In genomic region chr1:190658907-190659306, GRCh38 we compare ENCODE assay signal across 22 cellular contexts.
"Had no signal": no experiment of that assay in that cellular context is flagged by ENCODE, and none has a peak within 500 bp of the region (broad histone marks: within the 10 kb centered on the region; RNA-seq: fewer than 3 reads in every experiment).

No MANE protein-coding gene starts in this region.

- H3K36me3 Mint-ChIP-seq: stimulated activated naive B cell treated with anti-CD40 and anti-IgM and Interleukin-4, amounts not matched to agents 10 μg/mL and 1 μg/mL and 100 μg/mL, for 72 hours had no signal

- H3K36me3 ChIP-seq: brain microvascular endothelial cell, esophagus squamous epithelium, left lung, sigmoid colon, spleen, thoracic aorta, upper lobe of left lung had no signal

- DNase-seq: activated CD4-positive, alpha-beta T cell treated with anti-CD3 and anti-CD28 coated beads, Interleukin-2, amount 10 ng/mL, durations not matched to agents 24 days and 14 days; activated CD8-positive, alpha-beta T cell treated with anti-CD3 and anti-CD28 coated beads, Interleukin-2, amount 10 ng/mL, durations not matched to agents 7 days and 5 days; activated naive CD4-positive, alpha-beta T cell treated with anti-CD3 and anti-CD28 coated beads for 36 hours; activated naive CD8-positive, alpha-beta T cell treated with anti-CD3 and anti-CD28 coated beads, Interleukin-2, amount 50 U/mL, for 24 hours; activated T-cell treated with anti-CD3 and anti-CD28 coated beads, Interleukin-2, amount 50 U/mL, for 24 hours; anterior cingulate cortex; brain microvascular endothelial cell; esophagus squamous epithelium; hypothalamus; midbrain; nephron progenitor cell; nucleus accumbens; sigmoid colon; spleen; stimulated activated naive B cell treated with anti-CD40 and anti-IgM and Interleukin-4, amounts not matched to agents 10 μg/mL and 1 μg/mL and 100 μg/mL, for 72 hours; T-helper 2 cell; upper lobe of left lung had no signal

- H3K27me3 ChIP-seq: brain microvascular endothelial cell, esophagus squamous epithelium, left lung, sigmoid colon, spleen, upper lobe of left lung had no signal

- H3K4me3 ChIP-seq: coronary artery, esophagus squamous epithelium, left lung, sigmoid colon, spleen, thoracic aorta, upper lobe of left lung had no signal

- H3K27ac Mint-ChIP-seq: activated CD4-positive, alpha-beta T cell treated with anti-CD3 and anti-CD28 coated beads, Interleukin-2, amount 10 ng/mL, durations not matched to agents 24 days and 14 days; activated CD8-positive, alpha-beta T cell treated with anti-CD3 and anti-CD28 coated beads, Interleukin-2, amount 10 ng/mL, durations not matched to agents 7 days and 5 days; activated naive CD4-positive, alpha-beta T cell treated with anti-CD3 and anti-CD28 coated beads for 36 hours; activated naive CD8-positive, alpha-beta T cell treated with anti-CD3 and anti-CD28 coated beads, Interleukin-2, amount 50 U/mL, for 24 hours; activated T-cell treated with anti-CD3 and anti-CD28 coated beads, Interleukin-2, amount 50 U/mL, for 24 hours; activated T-helper 2 cell treated with anti-CD3 and anti-CD28 coated beads, Interferon-gamma antibody, Interleukin-2, Interleukin-4, amounts not matched to agents 10 μg/mL and 5 μg/mL and 100 μg/mL, durations not matched to agents 14 hours and 24 hours and 36 hours; nephron progenitor cell; stimulated activated naive B cell treated with anti-CD40 and anti-IgM and Interleukin-4, amounts not matched to agents 10 μg/mL and 1 μg/mL and 100 μg/mL, for 72 hours had no signal

- H3K4me3 Mint-ChIP-seq: activated CD4-positive, alpha-beta T cell treated with anti-CD3 and anti-CD28 coated beads, Interleukin-2, amount 10 ng/mL, durations not matched to agents 24 days and 14 days; activated CD8-positive, alpha-beta T cell treated with anti-CD3 and anti-CD28 coated beads, Interleukin-2, amount 10 ng/mL, durations not matched to agents 7 days and 5 days; activated naive CD4-positive, alpha-beta T cell treated with anti-CD3 and anti-CD28 coated beads for 36 hours; activated naive CD8-positive, alpha-beta T cell treated with anti-CD3 and anti-CD28 coated beads, Interleukin-2, amount 50 U/mL, for 24 hours; activated T-cell treated with anti-CD3 and anti-CD28 coated beads, Interleukin-2, amount 50 U/mL, for 24 hours; central memory CD8-positive, alpha-beta T cell; nephron progenitor cell; stimulated activated naive B cell treated with anti-CD40 and anti-IgM and Interleukin-4, amounts not matched to agents 10 μg/mL and 1 μg/mL and 100 μg/mL, for 72 hours had no signal

- H3K4me1 ChIP-seq: esophagus squamous epithelium, left lung, sigmoid colon, spleen, upper lobe of left lung had no signal

- H3K27me3 Mint-ChIP-seq: activated CD4-positive, alpha-beta T cell treated with anti-CD3 and anti-CD28 coated beads, Interleukin-2, amount 10 ng/mL, durations not matched to agents 24 days and 14 days; activated naive CD8-positive, alpha-beta T cell treated with anti-CD3 and anti-CD28 coated beads, Interleukin-2, amount 50 U/mL, for 24 hours; activated T-cell treated with anti-CD3 and anti-CD28 coated beads, Interleukin-2, amount 50 U/mL, for 24 hours; central memory CD8-positive, alpha-beta T cell; stimulated activated naive B cell treated with anti-CD40 and anti-IgM and Interleukin-4, amounts not matched to agents 10 μg/mL and 1 μg/mL and 100 μg/mL, for 72 hours had no signal

- H3K9me3 ChIP-seq: esophagus squamous epithelium, left lung, sigmoid colon, thoracic aorta, upper lobe of left lung had no signal

- H3K4me1 Mint-ChIP-seq: activated CD4-positive, alpha-beta T cell treated with anti-CD3 and anti-CD28 coated beads, Interleukin-2, amount 10 ng/mL, durations not matched to agents 24 days and 14 days; activated naive CD8-positive, alpha-beta T cell treated with anti-CD3 and anti-CD28 coated beads, Interleukin-2, amount 50 U/mL, for 24 hours; central memory CD8-positive, alpha-beta T cell; nephron progenitor cell; stimulated activated naive B cell treated with anti-CD40 and anti-IgM and Interleukin-4, amounts not matched to agents 10 μg/mL and 1 μg/mL and 100 μg/mL, for 72 hours had no signal

- H3K9me3 Mint-ChIP-seq: activated CD4-positive, alpha-beta T cell treated with anti-CD3 and anti-CD28 coated beads, Interleukin-2, amount 10 ng/mL, durations not matched to agents 24 days and 14 days; activated naive CD4-positive, alpha-beta T cell treated with anti-CD3 and anti-CD28 coated beads for 36 hours; activated T-cell treated with anti-CD3 and anti-CD28 coated beads, Interleukin-2, amount 50 U/mL, for 24 hours; nephron progenitor cell had no signal

- H3K27ac ChIP-seq: brain microvascular endothelial cell, coronary artery, esophagus squamous epithelium, left lung, sigmoid colon, spleen, thoracic aorta, upper lobe of left lung had no signal
